ENCODE assay signal across 7 cellular contexts in the genomic region with DNA sequence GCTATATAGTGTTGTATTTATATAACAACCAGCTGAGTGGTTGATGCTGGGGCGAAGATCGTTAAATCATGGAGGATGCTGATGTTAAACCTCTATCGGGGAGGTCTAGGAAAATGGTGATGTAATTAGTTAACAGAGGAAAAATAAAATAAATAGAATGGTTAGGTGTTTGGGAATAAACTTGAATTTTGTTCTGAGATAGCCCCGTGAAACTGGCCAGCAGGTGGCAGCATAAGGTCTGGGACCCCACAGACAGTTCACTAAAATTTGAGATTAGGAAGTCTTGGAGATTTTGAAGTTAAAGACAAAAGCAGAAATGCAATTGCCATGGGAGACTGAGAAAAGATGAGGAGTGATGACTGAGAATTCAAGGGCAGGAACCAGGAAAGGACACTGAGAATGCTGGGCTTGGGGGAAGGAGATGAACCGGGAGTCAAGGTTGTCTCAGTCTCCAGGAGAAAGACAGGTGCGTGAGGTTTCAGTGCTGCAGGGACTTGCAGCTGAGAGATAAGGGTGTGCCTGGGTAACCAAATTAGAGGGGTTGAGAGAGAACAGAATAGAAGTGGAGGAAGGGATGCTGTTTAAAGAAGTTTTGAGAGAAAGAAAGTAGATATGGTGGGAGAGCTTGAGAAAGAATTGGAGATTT.
DNase-seq lines count a peak whose midpoint lies in the region; ATAC-seq and TF ChIP-seq lines count a peak whose summit lies in the region.
"Not testable (repeated sequence)": the region's sequence is repeated elsewhere in the genome, so short reads cannot be mapped to it uniquely, and the experiment has no call there.

No MANE protein-coding gene starts in this region.

- H3K4me2 ChIP-seq in OCI-LY1 (ENCODE audit: low read length), result not testable (repeated sequence)

- not testable (repeated sequence) for H3K9ac ChIP-seq in OCI-LY1 (ENCODE audit: low read length)

- 14 to 26% (median 19%) methylated on average over 4 to 5 of the region's 6 CpGs for WGBS in psoas muscle, 3 donors

- not testable (repeated sequence) for H3K4me1 ChIP-seq in OCI-LY1 (ENCODE audit: insufficient read depth, low read length, severe bottlenecking); psoas muscle

- H3K27ac Mint-ChIP-seq in activated CD4-positive, alpha-beta memory T cell treated with anti-CD3 and anti-CD28 coated beads for 36 hours; chondrocyte (ENCODE audit: unreplicated experiment); immature natural killer cell: not testable (repeated sequence)

- not testable (repeated sequence) for H2AFZ ChIP-seq in OCI-LY1 (ENCODE audit: low read length)

- peak; percentile 47 for TF ChIP-seq CTCF in GM10266 (IDR thresholded peaks at IDR 0.05; ENCODE audit: control insufficient read depth, insufficient read depth, low read depth, missing control alignments)
- TF ChIP-seq CTCF in OCI-LY1 (IDR thresholded peaks at IDR 0.05; ENCODE audit: low read length), result peak; percentile 69
- peak; percentile 81 for TF ChIP-seq CTCF in chondrocyte (IDR thresholded peaks at IDR 0.05)
- peak; percentile 32 for TF ChIP-seq CTCF in psoas muscle (IDR thresholded peaks at IDR 0.05)

- H3K9me3 Mint-ChIP-seq in activated CD4-positive, alpha-beta memory T cell treated with anti-CD3 and anti-CD28 coated beads for 36 hours; chondrocyte (ENCODE audit: low read depth); immature natural killer cell: not testable (repeated sequence)

- H3K4me3 Mint-ChIP-seq in activated CD4-positive, alpha-beta memory T cell treated with anti-CD3 and anti-CD28 coated beads for 36 hours; chondrocyte (ENCODE audit: unreplicated experiment); immature natural killer cell: not testable (repeated sequence)

- peaks cover 17% of the 10 kb centered on the region for H3K27me3 Mint-ChIP-seq in activated CD4-positive, alpha-beta memory T cell treated with anti-CD3 and anti-CD28 coated beads for 36 hours
- H3K27me3 Mint-ChIP-seq in chondrocyte (ENCODE audit: low read depth), result peaks cover 39% of the 10 kb centered on the region
- H3K27me3 Mint-ChIP-seq in immature natural killer cell (ENCODE audit: low read depth in 3 of 3), result not testable (repeated sequence)

- not testable (repeated sequence) for H3F3A ChIP-seq in OCI-LY1 (ENCODE audit: insufficient read depth, low read length)

- not testable (repeated sequence) for H3K36me3 ChIP-seq in OCI-LY1 (ENCODE audit: insufficient read depth, low read length); psoas muscle (ENCODE audit: insufficient read depth in 1 of 2, low read depth in 1 of 2)

- H3K27me3 ChIP-seq in OCI-LY1 (ENCODE audit: insufficient read depth, low read length); psoas muscle (ENCODE audit: insufficient read depth in 3 of 3, low read length in 2 of 3): not testable (repeated sequence)

- not testable (repeated sequence) for H3K4me3 ChIP-seq in OCI-LY1 (ENCODE audit: low read depth, low read length, poor library complexity, severe bottlenecking); psoas muscle

- intact Hi-C loops in activated CD4-positive, alpha-beta memory T cell treated with anti-CD3 and anti-CD28 coated beads for 36 hours (cut with micrococcal nuclease); psoas muscle (cut with DNase I): not testable (repeated sequence)

- H3K9me3 ChIP-seq in OCI-LY1 (ENCODE audit: low read length); psoas muscle: not testable (repeated sequence)

- DNase-seq in GM10266 (ENCODE audit: extremely low spot score); chondrocyte (ENCODE audit: low spot score): not testable (repeated sequence)
- peak; percentile 28 for DNase-seq in HT-29 (ENCODE audit: low spot score)
- DNase-seq in activated CD4-positive, alpha-beta memory T cell treated with anti-CD3 and anti-CD28 coated beads for 36 hours, result peak; percentile 48
- DNase-seq in immature natural killer cell, result peak in 2 of 3 donors; percentile 3 to 16
- peak; percentile 23 to 51 for DNase-seq in psoas muscle

- not testable (repeated sequence) for H3K27ac ChIP-seq in OCI-LY1 (ENCODE audit: low read depth, low read length, poor library complexity, severe bottlenecking); psoas muscle

- not testable (repeated sequence) for H3K4me1 Mint-ChIP-seq in activated CD4-positive, alpha-beta memory T cell treated with anti-CD3 and anti-CD28 coated beads for 36 hours (ENCODE audit: low read depth); chondrocyte (ENCODE audit: low read depth); immature natural killer cell

- CTCF ChIA-PET in activated CD4-positive, alpha-beta memory T cell treated with anti-CD3 and anti-CD28 coated beads for 36 hours (lab: Charles Lee), result interaction anchor here (0.8 kb wide), 1 partner anchor 218 kb away, joined by 3 read pairs; no protein-coding TSS in a partner anchor

- not testable (repeated sequence) for H3K36me3 Mint-ChIP-seq in activated CD4-positive, alpha-beta memory T cell treated with anti-CD3 and anti-CD28 coated beads for 36 hours; chondrocyte (ENCODE audit: low read depth); immature natural killer cell

- not testable (repeated sequence) for H3K79me2 ChIP-seq in OCI-LY1 (ENCODE audit: insufficient read depth, low read length)

- H3K9me2 ChIP-seq in OCI-LY1 (ENCODE audit: low read depth, low read length), result not testable (repeated sequence)

- POLR2A ChIA-PET in activated CD4-positive, alpha-beta memory T cell treated with anti-CD3 and anti-CD28 coated beads for 36 hours (lab: Charles Lee), result not testable (repeated sequence)

- ATAC-seq in psoas muscle, result not testable (repeated sequence)

- not testable (repeated sequence) for H4K20me1 ChIP-seq in OCI-LY1 (ENCODE audit: insufficient read depth, low read length)
